ENCODE assay signal across 28 cellular contexts in genomic region chr13:44583126-44583525, GRCh38.
"Had no signal": no experiment of that assay in that cellular context is flagged by ENCODE, and none has a peak within 500 bp of the region (broad histone marks: within the 10 kb centered on the region; RNA-seq: fewer than 3 reads in every experiment).

No MANE protein-coding gene starts in this region.

- H3K4me3 Mint-ChIP-seq: activated T-cell treated with anti-CD3 and anti-CD28 coated beads, Interleukin-2, amount 50 U/mL, for 72 hours; naive B cell; nephron progenitor cell; stimulated activated naive B cell treated with anti-CD40 and anti-IgM and Interleukin-4, amounts not matched to agents 10 μg/mL and 1 μg/mL and 100 μg/mL, for 72 hours had no signal

- H3K27ac Mint-ChIP-seq: activated naive CD4-positive, alpha-beta T cell treated with anti-CD3 and anti-CD28 coated beads, Interleukin-2, amount 50 U/mL, for 72 hours; activated T-cell treated with anti-CD3 and anti-CD28 coated beads, Interleukin-2, amount 50 U/mL, for 72 hours; naive B cell; nephron progenitor cell; progenitor cell of endocrine pancreas; stimulated activated naive B cell treated with anti-CD40 and anti-IgM and Interleukin-4, amounts not matched to agents 10 μg/mL and 1 μg/mL and 100 μg/mL, for 72 hours had no signal

- H3K9me3 Mint-ChIP-seq: activated naive CD4-positive, alpha-beta T cell treated with anti-CD3 and anti-CD28 coated beads, Interleukin-2, amount 50 U/mL, for 72 hours; activated T-cell treated with anti-CD3 and anti-CD28 coated beads, Interleukin-2, amount 50 U/mL, for 72 hours; naive B cell; nephron progenitor cell; stimulated activated naive B cell treated with anti-CD40 and anti-IgM and Interleukin-4, amounts not matched to agents 10 μg/mL and 1 μg/mL and 100 μg/mL, for 72 hours had no signal

- H3K27me3 ChIP-seq: brain microvascular endothelial cell, gastrocnemius medialis, hepatocyte, ovary, stomach, thyroid gland, upper lobe of left lung had no signal

- H3K36me3 Mint-ChIP-seq: activated naive CD4-positive, alpha-beta T cell treated with anti-CD3 and anti-CD28 coated beads, Interleukin-2, amount 50 U/mL, for 72 hours; naive B cell; stimulated activated naive B cell treated with anti-CD40 and anti-IgM and Interleukin-4, amounts not matched to agents 10 μg/mL and 1 μg/mL and 100 μg/mL, for 72 hours had no signal

- DNase-seq: activated CD4-positive, alpha-beta T cell treated with anti-CD3 and anti-CD28 coated beads for 4 hours; activated CD4-positive, alpha-beta T cell treated with anti-CD3 and anti-CD28 coated beads, Interleukin-2, amount 50 U/mL, for 4 hours; activated naive CD4-positive, alpha-beta T cell; activated T-cell treated with anti-CD3 and anti-CD28 coated beads for 4 hours; activated T-cell treated with anti-CD3 and anti-CD28 coated beads, Interleukin-2, amount 50 U/mL, for 72 hours; anterior cingulate cortex; brain microvascular endothelial cell; caudate nucleus; effector CD8-positive, alpha-beta T cell; gastrocnemius medialis; glutamatergic neuron; islet precursor cell; left ventricle myocardium superior; naive B cell; nephron progenitor cell; ovary; retina; stimulated activated CD4-positive, alpha-beta T cell treated with anti-CD3 and anti-CD28 coated beads, Interleukin-15, amount 100 ng/mL, for 24 hours; stimulated activated CD4-positive, alpha-beta T cell treated with anti-CD3 and anti-CD28 coated beads, Interleukin-2, amount 100 ng/mL, for 24 hours; stimulated activated naive B cell treated with anti-CD40 and anti-IgM and Interleukin-4, amounts not matched to agents 10 μg/mL and 1 μg/mL and 100 μg/mL, for 72 hours; stomach; thyroid gland; upper lobe of left lung had no signal

- H3K4me2 ChIP-seq: hepatocyte had no signal

- H3K36me3 ChIP-seq: brain microvascular endothelial cell, gastrocnemius medialis, neutrophil, ovary, stomach, thyroid gland, upper lobe of left lung had no signal

- H3K27me3 Mint-ChIP-seq: progenitor cell of endocrine pancreas had no signal

- H2AFZ ChIP-seq: hepatocyte had no signal

- H3K27ac ChIP-seq: brain microvascular endothelial cell, gastrocnemius medialis, hepatocyte, neutrophil, ovary, stomach, thyroid gland, upper lobe of left lung, VCaP had no signal

- H3K4me3 ChIP-seq: gastrocnemius medialis, hepatocyte, ovary, stomach, thyroid gland, upper lobe of left lung had no signal

- H3K9me3 ChIP-seq: gastrocnemius medialis, neutrophil, ovary, stomach, thyroid gland, upper lobe of left lung had no signal
